In genomic region chr18:55280515-55280914, GRCh38 we compare ENCODE assay signal across 16 cellular contexts.
DNase-seq lines count a peak whose midpoint lies in the region; ATAC-seq and TF ChIP-seq lines count a peak whose summit lies in the region.
"Had no signal": no experiment of that assay in that cellular context is flagged by ENCODE, and none has a peak within 500 bp of the region (broad histone marks: within the 10 kb centered on the region; RNA-seq: fewer than 3 reads in every experiment).

No MANE protein-coding gene starts in this region.

- H4K91ac ChIP-seq in H9 (ENCODE audit: insufficient read length, low read depth, low read length) = no peak overlapping the region

- no peak overlapping the region for H2BK20ac ChIP-seq in H9 (ENCODE audit: low read depth, low read length, poor library complexity, severe bottlenecking)

- POLR2A ChIA-PET in SK-N-SH (lab: Yijun Ruan, JAX) = no interaction called here

- peaks cover 14 to 16% of the 10 kb centered on the region in 2 experiments for H3K4me1 Mint-ChIP-seq in H9
- peaks cover 20% of the 10 kb centered on the region for H3K4me1 Mint-ChIP-seq in memory B cell
- H3K4me1 Mint-ChIP-seq: natural killer cell had no signal

- no peak overlapping the region for H2BK12ac ChIP-seq in H9 (ENCODE audit: insufficient read length, low read depth, low read length)

- H3K4me2 ChIP-seq in H9 (ENCODE audit: insufficient read depth, insufficient read length, low read length) = no peak overlapping the region
- H3K4me2 ChIP-seq in SK-N-SH = no peak overlapping the region

- H3K79me2 ChIP-seq in H9 (ENCODE audit: insufficient read depth, low read length) (no peaks in the 10 kb centered on the region; the same call in 1 of the 2 replicates), SK-N-SH (ENCODE audit: insufficient read depth) (peaks cover 79% of the 10 kb centered on the region)

- no peak overlapping the region for H3K4ac ChIP-seq in H9 (ENCODE audit: low read depth, low read length)

- H3K9me2 ChIP-seq in SK-N-SH = no peaks in the 10 kb centered on the region

- no peak for TF ChIP-seq POLR2A in heart left ventricle (IDR thresholded peaks at IDR 0.05)

- peaks cover under 1 to 19% (median 16%) of the 10 kb centered on the region in 3 experiments; a peak in 6 of 7 replicates for H3K36me3 Mint-ChIP-seq in H9 (ENCODE audit: insufficient read depth in 1 of 3, low read depth in 3 of 3)
- peaks cover 22% of the 10 kb centered on the region for H3K36me3 Mint-ChIP-seq in memory B cell
- H3K36me3 Mint-ChIP-seq: activated naive CD4-positive, alpha-beta T cell treated with anti-CD3 and anti-CD28 coated beads, Interleukin-2, amount 50 U/mL, for 72 hours; natural killer cell had no signal

- H3K27ac Mint-ChIP-seq in H9 (peak overlapping the region; percentile 4 to 11 (median 5); a peak in 3 of 7 replicates), memory B cell (peak overlapping the region; percentile 78)
- H3K27ac Mint-ChIP-seq: activated naive CD4-positive, alpha-beta T cell treated with anti-CD3 and anti-CD28 coated beads, Interleukin-2, amount 50 U/mL, for 72 hours; natural killer cell; T-helper 2 cell treated with Interferon-gamma antibody and Interleukin-4, amounts not matched to agents 5 μg/mL and 100 μg/mL, for 36 hours had no signal

- H2AFZ ChIP-seq in H9 (ENCODE audit: low read length) (no peak overlapping the region), SK-N-SH (ENCODE audit: low read depth) (0 out of 2 replicates have a peak overlapping the region, but pooled peaks have one; percentile 30)

- no peak overlapping the region for H3K18ac ChIP-seq in H9 (ENCODE audit: insufficient read length, low read depth, low read length)

- TF ChIP-seq EP300 in SK-N-SH (IDR thresholded peaks at IDR 0.05; ENCODE audit: borderline replicate concordance in 1 of 2, low read depth in 1 of 2, low read length in 1 of 2) = no peak

- TF ChIP-seq CTCF in H9 (conservative IDR thresholded peaks at IDR 0.05) (no peak), SK-N-SH (IDR thresholded peaks at IDR 0.05) (no peak), heart left ventricle (IDR thresholded peaks at IDR 0.05) (no peak)

- H2BK15ac ChIP-seq in H9 (ENCODE audit: low read depth, low read length) = no peak overlapping the region

- H3K9me3 ChIP-seq in H9 (ENCODE audit: control insufficient read depth, low read depth, low read length) (no peaks in the 10 kb centered on the region), SK-N-SH (no peaks in the 10 kb centered on the region), heart left ventricle (no peaks in the 10 kb centered on the region)
- H3K9me3 ChIP-seq: testis had no signal

- H3K9ac ChIP-seq in H9 (ENCODE audit: extremely low read depth, insufficient read length, low read length) (no peak overlapping the region), SK-N-SH (no peak overlapping the region; the same call in 1 of the 2 replicates)

- no peak overlapping the region for H2BK5ac ChIP-seq in H9 (ENCODE audit: insufficient read length, low read length)

- H3K79me1 ChIP-seq in H9 (ENCODE audit: insufficient read depth, low read depth, low read length, poor library complexity, severe bottlenecking) = peaks cover 4% of the 10 kb centered on the region

- CTCF ChIA-PET in SK-N-SH (lab: Yijun Ruan, JAX) = interaction anchor here (1.7 kb wide), 1 partner anchor 46 kb away, joined by 4 read pairs; no protein-coding TSS in a partner anchor

- WGBS in H9 (ENCODE audit: extremely low coverage, insufficient read length, low lambda C conversion rate) = no CpG with 5 or more reads among the region's 2 CpGs
- WGBS in SK-N-SH (ENCODE audit: low lambda C conversion rate) = 23% methylated on average over 2 of the region's 2 CpGs
- WGBS in heart left ventricle, 4 donors = 42 to 61% (median 47%) methylated on average over 2 of the region's 2 CpGs

- no peak overlapping the region for H3K23ac ChIP-seq in H9 (ENCODE audit: insufficient read length, low read depth, low read length)

- H3K36me3 ChIP-seq in SK-N-SH (replicated peaks in 1 of 2; ENCODE audit: control insufficient read depth in 1 of 2, insufficient read depth in 2 of 2, low read length in 1 of 2) (peaks cover 31 to 47% of the 10 kb centered on the region in 2 experiments), heart left ventricle (peaks cover 0 to 42% (median 25%) of the 10 kb centered on the region in 9 donors)

- no peaks in the 10 kb centered on the region for H4K20me1 ChIP-seq in H9 (ENCODE audit: control insufficient read depth, insufficient read depth, insufficient read length)
- H4K20me1 ChIP-seq in SK-N-SH (ENCODE audit: insufficient read depth) = no peaks in the 10 kb centered on the region

- peaks cover 5% of the 10 kb centered on the region for H3F3A ChIP-seq in SK-N-SH (replicated peaks; ENCODE audit: insufficient read depth)

- no peak overlapping the region for H3K56ac ChIP-seq in H9 (ENCODE audit: insufficient read length, low read depth, low read length)

- H3K4me3 Mint-ChIP-seq in H9 (no peak overlapping the region), memory B cell (no peak overlapping the region)
- H3K4me3 Mint-ChIP-seq: natural killer cell; T-helper 2 cell treated with Interferon-gamma antibody and Interleukin-4, amounts not matched to agents 5 μg/mL and 100 μg/mL, for 36 hours had no signal

- H3K14ac ChIP-seq in H9 (ENCODE audit: insufficient read depth, low read length) = no peak overlapping the region

- no peaks in the 10 kb centered on the region for H3K9me3 Mint-ChIP-seq in H9
- no peaks in the 10 kb centered on the region for H3K9me3 Mint-ChIP-seq in memory B cell
- H3K9me3 Mint-ChIP-seq: activated naive CD4-positive, alpha-beta T cell treated with anti-CD3 and anti-CD28 coated beads, Interleukin-2, amount 50 U/mL, for 72 hours; natural killer cell; T-helper 2 cell treated with Interferon-gamma antibody and Interleukin-4, amounts not matched to agents 5 μg/mL and 100 μg/mL, for 36 hours had no signal

- TF ChIP-seq RAD21 in SK-N-SH (IDR thresholded peaks at IDR 0.05; ENCODE audit: low read length) = no peak

- no peak overlapping the region for H4K8ac ChIP-seq in H9 (replicated peaks; ENCODE audit: insufficient read length, low read depth, low read length)

- H2BK120ac ChIP-seq in H9 (ENCODE audit: low read depth, low read length, poor library complexity, severe bottlenecking) = no peak overlapping the region

- H3K27me3 ChIP-seq in H9 (ENCODE audit: insufficient read depth, low read length) (no peaks in the 10 kb centered on the region), SK-N-SH (ENCODE audit: insufficient read depth) (no peaks in the 10 kb centered on the region), heart left ventricle (no peaks in the 10 kb centered on the region)
- H3K27me3 ChIP-seq: testis had no signal

- intact Hi-C loops in heart left ventricle (cut with DNase I) = no loop called here

- H2AK5ac ChIP-seq in H9 (ENCODE audit: insufficient read length, low read length) = no peak overlapping the region

- peaks cover 2% of the 10 kb centered on the region; the same call in 1 of the 2 replicates for H3K4me1 ChIP-seq in H9 (ENCODE audit: insufficient read depth, low read length)
- peaks cover 11% of the 10 kb centered on the region in 2 experiments; a peak in 3 of 4 replicates for H3K4me1 ChIP-seq in SK-N-SH (ENCODE audit: control insufficient read depth in 1 of 2, insufficient read depth in 2 of 2, low read depth in 1 of 2, low read length in 1 of 2)
- peaks cover 0 to 54% (median 13%) of the 10 kb centered on the region in 12 donors for H3K4me1 ChIP-seq in heart left ventricle
- H3K4me1 ChIP-seq: testis had no signal

- no peak overlapping the region for H3K4me3 ChIP-seq in SK-N-SH (ENCODE audit: low read depth in 2 of 2, low read length in 1 of 2)
- H3K4me3 ChIP-seq in heart left ventricle = no peak overlapping the region
- H3K4me3 ChIP-seq: skin epidermis, testis had no signal

- H3K27ac ChIP-seq in H9 (ENCODE audit: insufficient read length, low read depth, low read length) (no peak overlapping the region), SK-N-SH (ENCODE audit: low read depth in 2 of 2, low read length in 1 of 2) (peak overlapping the region; percentile 36 to 82; a peak in 3 of 4 replicates), heart left ventricle (peak overlapping the region in 3 of 12 donors; percentile 5 to 7 (median 5))
- H3K27ac ChIP-seq: C4-2B, skin epidermis, testis had no signal

- DNase-seq in H9 = no peak
- DNase-seq in NCI-H2029 treated with DMSO at 0.1 percent for 48 hours (lab: John Stamatoyannopoulos, UW) = peak; percentile 22
- DNase-seq in SK-N-SH = no peak
- DNase-seq in memory B cell (ENCODE audit: low spot score in 2 of 2) = no peak
- DNase-seq in heart left ventricle = no peak
- DNase-seq in activated T-cell treated with anti-CD3 and anti-CD28 coated beads, Interleukin-2, amount 50 U/mL, for 48 hours = no peak
- DNase-seq in SIG-M5 (lab: John Stamatoyannopoulos, UW) = no peak
- DNase-seq: central memory CD4-positive, alpha-beta T cell; kidney; natural killer cell; testis had no signal

- no peaks in the 10 kb centered on the region for H3K23me2 ChIP-seq in H9 (ENCODE audit: insufficient read length, low read depth, low read length, poor library complexity, severe bottlenecking)

- no peak overlapping the region for H3T11ph ChIP-seq in H9 (ENCODE audit: low read length)

- ATAC-seq in memory B cell (ENCODE audit: low read depth) = no peak
- ATAC-seq in heart left ventricle = no peak
- no peak for ATAC-seq in HG02759 (IDR thresholded peaks at IDR 0.05; ENCODE audit: unreplicated experiment)
- ATAC-seq: activated naive CD4-positive, alpha-beta T cell treated with anti-CD3 and anti-CD28 coated beads, Interleukin-2, amount 50 U/mL, for 72 hours; natural killer cell had no signal

- H4K5ac ChIP-seq in H9 (ENCODE audit: insufficient read length, low read depth, low read length) = no peak overlapping the region

- H3K27me3 Mint-ChIP-seq in H9 (ENCODE audit: low read depth) = no peaks in the 10 kb centered on the region
- no peaks in the 10 kb centered on the region for H3K27me3 Mint-ChIP-seq in memory B cell

TF ChIP-seq in SK-N-SH, 30 proteins besides CTCF, POLR2A, EP300 and RAD21:
- TF ChIP-seq NFIC (IDR thresholded peaks at IDR 0.05; ENCODE audit: borderline replicate concordance) (peak; percentile 73), YY1 (IDR thresholded peaks at IDR 0.05; ENCODE audit: low read depth) (peak; percentile 87), TEAD4 (IDR thresholded peaks at IDR 0.05; ENCODE audit: borderline replicate concordance, insufficient read depth) (0 out of 2 replicates have a peak, but pooled peaks have one; percentile 40), GATA2 (CRISPR knock-in tag; IDR thresholded peaks at IDR 0.05) (no peak)
